In genomic region chr1:35269989-35270289, GRCh38 we compare ENCODE assay signal across 1 cellular context.
TF ChIP-seq lines count a peak whose summit lies in the region.

No MANE protein-coding gene starts in this region.

TF ChIP-seq in IMR-90, 13 proteins besides CTCF, POLR2A, EP300 and RAD21 (continued from another document):
- TF ChIP-seq ELK1 (IDR thresholded peaks at IDR 0.05; ENCODE audit: borderline replicate concordance, low read depth, low read length) (no peak), BHLHE40 (IDR thresholded peaks at IDR 0.05; ENCODE audit: low read depth, low read length) (no peak), MXI1 (IDR thresholded peaks at IDR 0.05; ENCODE audit: borderline replicate concordance, low read depth, low read length) (no peak)
